9 cellular contexts compared by ENCODE assay signal in genomic region chr17:6701719-6702118, GRCh38. TPM values are rescaled to one million over a fixed set of nuclear protein-coding genes. Genes with fewer than 3 reads are reported as not detected.
DNase-seq lines count a peak whose midpoint lies in the region; ATAC-seq, FAIRE-seq and TF ChIP-seq lines count a peak whose summit lies in the region.
"Had no signal": no experiment of that assay in that cellular context is flagged by ENCODE, and none has a peak within 500 bp of the region (broad histone marks: within the 10 kb centered on the region; RNA-seq: fewer than 3 reads in every experiment).

No MANE protein-coding gene starts in this region.

- TF ChIP-seq CTCF in NB4 (IDR thresholded peaks at IDR 0.05; ENCODE audit: low read depth, low read length) (peak; percentile 27), osteoblast (IDR thresholded peaks at IDR 0.05; ENCODE audit: extremely low read depth, low read depth, low read length) (no peak), omental fat pad (IDR thresholded peaks at IDR 0.05) (no peak)

- H3K4me1 ChIP-seq in osteoblast (ENCODE audit: insufficient read depth, low read length): no peaks in the 10 kb centered on the region

- H3K27me3 ChIP-seq in osteoblast (ENCODE audit: insufficient read depth, low read length): peaks cover 10% of the 10 kb centered on the region

- ATAC-seq in omental fat pad (ENCODE audit: low FRiP score) (no peak), HG03457 (IDR thresholded peaks at IDR 0.05; ENCODE audit: unreplicated experiment) (no peak), HG03135 (IDR thresholded peaks at IDR 0.05; ENCODE audit: unreplicated experiment) (no peak)

- no peaks in the 10 kb centered on the region for H3K36me3 ChIP-seq in osteoblast (ENCODE audit: insufficient read depth, low read length)

- H3K27ac ChIP-seq in osteoblast (ENCODE audit: low read depth, low read length): no peak overlapping the region

- H3K79me2 ChIP-seq in osteoblast (ENCODE audit: insufficient read depth, low read length): no peaks in the 10 kb centered on the region

- peak; percentile 25 for FAIRE-seq in G401.6 (lab: Jason Lieb, UNC)

- H3K4me3 ChIP-seq in NB4 (ENCODE audit: low read depth, low read length): no peak overlapping the region
- no peak overlapping the region for H3K4me3 ChIP-seq in osteoblast (ENCODE audit: insufficient read depth, low read length)

- H3K4me2 ChIP-seq in osteoblast (ENCODE audit: insufficient read depth, low read length): no peak overlapping the region

- no peak for TF ChIP-seq POLR2A in NB4 (IDR thresholded peaks at IDR 0.05; ENCODE audit: extremely low read depth, insufficient read length)

- peak; percentile 40 for DNase-seq in NB4 (ENCODE audit: low read depth)
- peak; percentile 8 for DNase-seq in amniotic epithelial cell (ENCODE audit: low read depth)
- peak; percentile 93 for DNase-seq in osteoblast (ENCODE audit: insufficient read length, low spot score, missing footprints)
- no peak for DNase-seq in omental fat pad (ENCODE audit: low spot score)
- no peak for DNase-seq in NCI-H2029 treated with DMSO at 0.1 percent for 48 hours (lab: John Stamatoyannopoulos, UW)

- H4K20me1 ChIP-seq in osteoblast (ENCODE audit: insufficient read depth, low read length): no peaks in the 10 kb centered on the region

- no peaks in the 10 kb centered on the region for H3K9me3 ChIP-seq in osteoblast (ENCODE audit: low read depth, low read length)

- H2AFZ ChIP-seq in osteoblast (ENCODE audit: low read length): no peak overlapping the region

RNA-seq across cellular contexts. Expression of gene SLC13A5, which starts 11.4 kb away (rescaled TPM):
- total RNA-seq in osteoblast: not detected in 2 replicates
- total RNA-seq in omental fat pad: under 1 TPM in 1 of 4 donors, not detected in 3; 0.25 TPM
- total RNA-seq: subcutaneous adipose tissue had no signal

RNA-seq across cellular contexts. Expression of gene C17orf100, which starts 50.2 kb away (rescaled TPM):
- total RNA-seq in osteoblast (0.29 and 0.72 TPM in 2 replicates), omental fat pad (under 1 TPM; 0.56 to 0.79 (median 0.63) TPM)

RNA-seq across cellular contexts. Expression of gene MED31, which starts 50.3 kb away (rescaled TPM):
- total RNA-seq in osteoblast (5.4 and 9.1 TPM in 2 replicates), omental fat pad (1 to 10 TPM; 5.5 to 9.9 (median 8.2) TPM)

RNA-seq across cellular contexts. Expression of gene XAF1, which starts 54.1 kb away (rescaled TPM):
- total RNA-seq in osteoblast: 36.2 and 48.5 TPM in 2 replicates
- total RNA-seq in omental fat pad: 100 to 1,000 TPM in 1 of 4 donors, 10 to 100 TPM in 3; 17.5 to 201 (median 33.6) TPM

Comparison
In these comparisons a context has a peak if more than half of its experiments do, and no peak if none do; other contexts are left out.
1. DNase-seq: peak in NB4 (single experiment), amniotic epithelial cell (single experiment) and osteoblast (single experiment); none in omental fat pad (single experiment) and NCI-H2029 treated with DMSO at 0.1 percent for 48 hours (single experiment).